ENCODE assay signal across 36 cellular contexts in genomic region chr21:17469727-17470126, GRCh38.
"Had no signal": no experiment of that assay in that cellular context is flagged by ENCODE, and none has a peak within 500 bp of the region (broad histone marks: within the 10 kb centered on the region; RNA-seq: fewer than 3 reads in every experiment).

No MANE protein-coding gene starts in this region.

- H3K4me3 Mint-ChIP-seq: activated CD4-positive, alpha-beta memory T cell treated with anti-CD3 and anti-CD28 coated beads, Interleukin-2, amount 10 ng/mL, durations not matched to agents 7 days and 5 days; activated CD4-positive, alpha-beta T cell treated with anti-CD3 and anti-CD28 coated beads for 36 hours; activated CD4-positive, alpha-beta T cell treated with anti-CD3 and anti-CD28 coated beads, Interleukin-2, amount 10 ng/mL, durations not matched to agents 7 days and 5 days; activated CD8-positive, alpha-beta memory T cell treated with anti-CD3 and anti-CD28 coated beads, Interleukin-2, amount 10 ng/mL, durations not matched to agents 7 days and 5 days; activated CD8-positive, alpha-beta T cell treated with anti-CD3 and anti-CD28 coated beads, Interleukin-2, amount 10 ng/mL, durations not matched to agents 7 days and 5 days; activated naive CD4-positive, alpha-beta T cell treated with anti-CD3 and anti-CD28 coated beads, Interleukin-2, amount 10 ng/mL, durations not matched to agents 7 days and 5 days; activated naive CD4-positive, alpha-beta T cell treated with anti-CD3 and anti-CD28 coated beads, Interleukin-2, amount 50 U/mL, for 24 hours; activated naive CD8-positive, alpha-beta T cell; activated naive CD8-positive, alpha-beta T cell treated with anti-CD3 and anti-CD28 coated beads, Interleukin-2, amount 10 ng/mL, durations not matched to agents 7 days and 5 days; activated naive CD8-positive, alpha-beta T cell treated with anti-CD3 and anti-CD28 coated beads, Interleukin-2, amount 50 U/mL, for 24 hours; activated T-cell treated with anti-CD3 and anti-CD28 coated beads, Interleukin-2, amount 50 U/mL, for 24 hours; brain; T-helper 1 cell treated with Interleukin-12 subunit alpha and Interleukin-12 subunit beta and Interleukin-4 antibody, amounts not matched to agents 30 μg/mL and 1 μg/mL, for 36 hours; T-helper 2 cell treated with Interferon-gamma antibody and Interleukin-4, amounts not matched to agents 5 μg/mL and 100 μg/mL, for 36 hours; WTC11 had no signal

- H3K9me3 ChIP-seq: ascending aorta had no signal

- H3K4me1 Mint-ChIP-seq: activated CD4-positive, alpha-beta memory T cell treated with anti-CD3 and anti-CD28 coated beads, Interleukin-2, amount 10 ng/mL, durations not matched to agents 7 days and 5 days; activated CD4-positive, alpha-beta T cell treated with anti-CD3 and anti-CD28 coated beads for 36 hours; activated CD4-positive, alpha-beta T cell treated with anti-CD3 and anti-CD28 coated beads, Interleukin-2, amount 10 ng/mL, durations not matched to agents 7 days and 5 days; activated CD8-positive, alpha-beta memory T cell treated with anti-CD3 and anti-CD28 coated beads, Interleukin-2, amount 10 ng/mL, durations not matched to agents 7 days and 5 days; activated naive CD4-positive, alpha-beta T cell treated with anti-CD3 and anti-CD28 coated beads, Interleukin-2, amount 10 ng/mL, durations not matched to agents 7 days and 5 days; activated naive CD4-positive, alpha-beta T cell treated with anti-CD3 and anti-CD28 coated beads, Interleukin-2, amount 50 U/mL, for 24 hours; activated naive CD8-positive, alpha-beta T cell treated with anti-CD3 and anti-CD28 coated beads, Interleukin-2, amount 10 ng/mL, durations not matched to agents 7 days and 5 days; activated naive CD8-positive, alpha-beta T cell treated with anti-CD3 and anti-CD28 coated beads, Interleukin-2, amount 50 U/mL, for 24 hours had no signal

- ATAC-seq: activated CD4-positive, alpha-beta T cell treated with anti-CD3 and anti-CD28 coated beads for 36 hours; activated CD4-positive, CD25-positive, alpha-beta regulatory T cell treated with anti-CD3 and anti-CD28 coated beads, Interleukin-2, amount 50 U/mL, for 24 hours; activated CD8-positive, alpha-beta memory T cell treated with anti-CD3 and anti-CD28 coated beads, Interleukin-2, amount 10 ng/mL, durations not matched to agents 7 days and 5 days; activated CD8-positive, alpha-beta T cell treated with anti-CD3 and anti-CD28 coated beads, Interleukin-2, amount 10 ng/mL, durations not matched to agents 7 days and 5 days; activated naive CD8-positive, alpha-beta T cell treated with anti-CD3 and anti-CD28 coated beads, Interleukin-2, amount 50 U/mL, for 24 hours; WTC11 had no signal

- H3K36me3 Mint-ChIP-seq: activated CD8-positive, alpha-beta memory T cell treated with anti-CD3 and anti-CD28 coated beads, Interleukin-2, amount 10 ng/mL, durations not matched to agents 7 days and 5 days; activated naive CD4-positive, alpha-beta T cell treated with anti-CD3 and anti-CD28 coated beads, Interleukin-2, amount 10 ng/mL, durations not matched to agents 7 days and 5 days; activated naive CD8-positive, alpha-beta T cell; activated naive CD8-positive, alpha-beta T cell treated with anti-CD3 and anti-CD28 coated beads, Interleukin-2, amount 10 ng/mL, durations not matched to agents 7 days and 5 days; brain; WTC11 had no signal

- DNase-seq: activated CD4-positive, alpha-beta memory T cell treated with anti-CD3 and anti-CD28 coated beads, Interleukin-2, amount 10 ng/mL, durations not matched to agents 7 days and 5 days; activated CD4-positive, alpha-beta T cell treated with anti-CD3 and anti-CD28 coated beads for 1 hour; activated CD4-positive, alpha-beta T cell treated with anti-CD3 and anti-CD28 coated beads for 36 hours; activated CD4-positive, alpha-beta T cell treated with anti-CD3 and anti-CD28 coated beads for 48 hours; activated CD4-positive, alpha-beta T cell treated with anti-CD3 and anti-CD28 coated beads, Interleukin-2, amount 10 ng/mL, durations not matched to agents 7 days and 5 days; activated CD4-positive, alpha-beta T cell treated with anti-CD3 and anti-CD28 coated beads, Interleukin-2, amount 50 U/mL, for 48 hours; activated CD4-positive, CD25-positive, alpha-beta regulatory T cell; activated CD8-positive, alpha-beta memory T cell treated with anti-CD3 and anti-CD28 coated beads for 24 hours; activated CD8-positive, alpha-beta memory T cell treated with anti-CD3 and anti-CD28 coated beads, Interleukin-2, amount 10 ng/mL, durations not matched to agents 7 days and 5 days; activated CD8-positive, alpha-beta memory T cell treated with anti-CD3 and anti-CD28 coated beads, Interleukin-2, amount 50 U/mL, for 48 hours; activated CD8-positive, alpha-beta T cell treated with anti-CD3 and anti-CD28 coated beads, Interleukin-2, amount 10 ng/mL, durations not matched to agents 7 days and 5 days; activated effector memory CD4-positive, alpha-beta T cell treated with Interleukin-2 at 50 U/mL for 16 hours; activated gamma-delta T cell; activated naive CD4-positive, alpha-beta T cell treated with anti-CD3 and anti-CD28 coated beads, Interleukin-2, amount 10 ng/mL, durations not matched to agents 7 days and 5 days; activated naive CD4-positive, alpha-beta T cell treated with Interleukin-2 at 50 U/mL for 16 hours; activated naive CD8-positive, alpha-beta T cell treated with anti-CD3 and anti-CD28 coated beads, Interleukin-2, amount 10 ng/mL, durations not matched to agents 7 days and 5 days; activated naive CD8-positive, alpha-beta T cell treated with anti-CD3 and anti-CD28 coated beads, Interleukin-2, amount 50 U/mL, for 24 hours; activated T-cell treated with anti-CD3 and anti-CD28 coated beads, Interleukin-2, amount 50 U/mL, for 24 hours; activated T-cell treated with anti-CD3 and anti-CD28 coated beads, Interleukin-2, amount 50 U/mL, for 48 hours; amygdala; anterior cingulate cortex; caudate nucleus; T-helper 1 cell; T-helper 2 cell; T-helper 9 cell; WERI-Rb-1 had no signal

- H3K4me1 ChIP-seq: ascending aorta had no signal

- H3K27me3 Mint-ChIP-seq: activated CD4-positive, alpha-beta memory T cell treated with anti-CD3 and anti-CD28 coated beads, Interleukin-2, amount 10 ng/mL, durations not matched to agents 7 days and 5 days; activated CD4-positive, alpha-beta T cell treated with anti-CD3 and anti-CD28 coated beads, Interleukin-2, amount 10 ng/mL, durations not matched to agents 7 days and 5 days; activated naive CD4-positive, alpha-beta T cell treated with anti-CD3 and anti-CD28 coated beads, Interleukin-2, amount 10 ng/mL, durations not matched to agents 7 days and 5 days; activated naive CD8-positive, alpha-beta T cell; activated naive CD8-positive, alpha-beta T cell treated with anti-CD3 and anti-CD28 coated beads, Interleukin-2, amount 10 ng/mL, durations not matched to agents 7 days and 5 days; activated naive CD8-positive, alpha-beta T cell treated with anti-CD3 and anti-CD28 coated beads, Interleukin-2, amount 50 U/mL, for 24 hours had no signal

- H3K36me3 ChIP-seq: ascending aorta, cardiac muscle cell, WERI-Rb-1 had no signal

- H3K4me3 ChIP-seq: ascending aorta, cardiac muscle cell had no signal

- H3K27ac ChIP-seq: ascending aorta, cardiac muscle cell, WERI-Rb-1 had no signal

- H3K9me3 Mint-ChIP-seq: activated CD4-positive, alpha-beta memory T cell treated with anti-CD3 and anti-CD28 coated beads, Interleukin-2, amount 10 ng/mL, durations not matched to agents 7 days and 5 days; activated CD4-positive, alpha-beta T cell treated with anti-CD3 and anti-CD28 coated beads, Interleukin-2, amount 10 ng/mL, durations not matched to agents 7 days and 5 days; activated naive CD4-positive, alpha-beta T cell treated with anti-CD3 and anti-CD28 coated beads, Interleukin-2, amount 10 ng/mL, durations not matched to agents 7 days and 5 days; activated naive CD8-positive, alpha-beta T cell treated with anti-CD3 and anti-CD28 coated beads, Interleukin-2, amount 10 ng/mL, durations not matched to agents 7 days and 5 days; activated T-cell treated with anti-CD3 and anti-CD28 coated beads, Interleukin-2, amount 50 U/mL, for 24 hours had no signal

- H3K27me3 ChIP-seq: ascending aorta, cardiac muscle cell had no signal

- H3K27ac Mint-ChIP-seq: activated CD4-positive, alpha-beta memory T cell treated with anti-CD3 and anti-CD28 coated beads, Interleukin-2, amount 10 ng/mL, durations not matched to agents 7 days and 5 days; activated CD4-positive, alpha-beta T cell treated with anti-CD3 and anti-CD28 coated beads for 36 hours; activated CD4-positive, alpha-beta T cell treated with anti-CD3 and anti-CD28 coated beads, Interleukin-2, amount 10 ng/mL, durations not matched to agents 7 days and 5 days; activated CD8-positive, alpha-beta memory T cell treated with anti-CD3 and anti-CD28 coated beads, Interleukin-2, amount 10 ng/mL, durations not matched to agents 7 days and 5 days; activated CD8-positive, alpha-beta T cell treated with anti-CD3 and anti-CD28 coated beads, Interleukin-2, amount 10 ng/mL, durations not matched to agents 7 days and 5 days; activated naive CD4-positive, alpha-beta T cell treated with anti-CD3 and anti-CD28 coated beads, Interleukin-2, amount 10 ng/mL, durations not matched to agents 7 days and 5 days; activated naive CD4-positive, alpha-beta T cell treated with anti-CD3 and anti-CD28 coated beads, Interleukin-2, amount 50 U/mL, for 24 hours; activated naive CD8-positive, alpha-beta T cell; activated naive CD8-positive, alpha-beta T cell treated with anti-CD3 and anti-CD28 coated beads, Interleukin-2, amount 10 ng/mL, durations not matched to agents 7 days and 5 days; activated naive CD8-positive, alpha-beta T cell treated with anti-CD3 and anti-CD28 coated beads, Interleukin-2, amount 50 U/mL, for 24 hours; activated T-cell treated with anti-CD3 and anti-CD28 coated beads, Interleukin-2, amount 50 U/mL, for 24 hours; activated T-helper 2 cell treated with anti-CD3 and anti-CD28 coated beads, Interferon-gamma antibody, Interleukin-2, Interleukin-4, amounts not matched to agents 10 μg/mL and 5 μg/mL and 100 μg/mL, durations not matched to agents 14 hours and 24 hours and 36 hours; brain; T-helper 1 cell treated with Interleukin-12 subunit alpha and Interleukin-12 subunit beta and Interleukin-4 antibody, amounts not matched to agents 30 μg/mL and 1 μg/mL, for 36 hours; T-helper 2 cell treated with Interferon-gamma antibody and Interleukin-4, amounts not matched to agents 5 μg/mL and 100 μg/mL, for 36 hours; WTC11 had no signal
